ENCODE assay signal across 22 cellular contexts in genomic region chr9:100573655-100574260, GRCh38. TPM values are rescaled to one million over a fixed set of nuclear protein-coding genes. Genes with fewer than 3 reads are reported as not detected.
DNase-seq lines count a peak whose midpoint lies in the region; ATAC-seq, FAIRE-seq and TF ChIP-seq lines count a peak whose summit lies in the region.
"Had no signal": no experiment of that assay in that cellular context is flagged by ENCODE, and none has a peak within 500 bp of the region (broad histone marks: within the 10 kb centered on the region; RNA-seq: fewer than 3 reads in every experiment).

No MANE protein-coding gene starts in this region.

- H3K27me3 ChIP-seq in IMR-90 (ENCODE audit: control insufficient read depth, insufficient read depth, low read length) = no peaks in the 10 kb centered on the region
- H3K27me3 ChIP-seq: BLaER1 treated with 17β-estradiol and CSF1 and Interleukin-3, amounts not matched to agents 10 nM and 100 nM had no signal

- H3K27ac ChIP-seq in IMR-90 (ENCODE audit: insufficient read depth, low read length) = no peak overlapping the region
- H3K27ac ChIP-seq: A549; BLaER1 treated with 17β-estradiol and CSF1 and Interleukin-3, amounts not matched to agents 10 nM and 100 nM had no signal

- no peaks in the 10 kb centered on the region for H3K36me3 ChIP-seq in IMR-90 (ENCODE audit: control insufficient read depth, insufficient read depth, low read length)

- no peak overlapping the region for H2BK5ac ChIP-seq in IMR-90 (ENCODE audit: low read depth, low read length, poor library complexity, severe bottlenecking)

- H4K8ac ChIP-seq in IMR-90 (ENCODE audit: low read depth in 2 of 2, low read length in 2 of 2) = no peak overlapping the region

- TF ChIP-seq CTCF in D721Med (IDR thresholded peaks at IDR 0.05; ENCODE audit: insufficient read depth, missing control alignments) = no peak
- no peak for TF ChIP-seq CTCF in IMR-90 (conservative IDR thresholded peaks at IDR 0.05; ENCODE audit: low read depth, low read length)

- no peaks in the 10 kb centered on the region for H4K20me1 ChIP-seq in IMR-90 (ENCODE audit: insufficient read depth, low read length)
- H4K20me1 ChIP-seq: BLaER1 treated with 17β-estradiol and CSF1 and Interleukin-3, amounts not matched to agents 10 nM and 100 nM had no signal

- H3K56ac ChIP-seq in IMR-90 (ENCODE audit: extremely low read depth, insufficient read depth, low read length) = no peak overlapping the region

- no peak overlapping the region for H2AK5ac ChIP-seq in IMR-90 (ENCODE audit: low read depth, low read length)

- no peak overlapping the region for H3K9ac ChIP-seq in IMR-90 (ENCODE audit: low read depth, low read length)
- H3K9ac ChIP-seq: BLaER1 treated with 17β-estradiol and CSF1 and Interleukin-3, amounts not matched to agents 10 nM and 100 nM had no signal

- intact Hi-C loops in IMR-90 (cut with micrococcal nuclease) = no loop called here

- BruUV-seq in IMR-90 (replicated peaks; lab: Mats Ljungman, UMichigan) = no TSS peak

- H3K4me1 ChIP-seq in IMR-90 (ENCODE audit: control insufficient read depth, insufficient read depth, low read length) = peaks cover 11% of the 10 kb centered on the region
- H3K4me1 ChIP-seq: A549 had no signal

- POLR2A ChIA-PET in IMR-90 (lab: Charles Lee; ENCODE audit: unreplicated experiment) = interaction anchor here (0.9 kb wide), 1 partner anchor 12 kb away, joined by 3 read pairs; no protein-coding TSS in a partner anchor

- H3K79me1 ChIP-seq in IMR-90 (ENCODE audit: low read depth in 1 of 2, low read length in 2 of 2) = peaks cover 2 to 3% of the 10 kb centered on the region in 2 experiments; a peak in 1 of 4 replicates

- DNase-seq in D721Med (ENCODE audit: insufficient read length, low spot score) = no peak
- peak; percentile 15 for DNase-seq in IMR-90
- DNase-seq in kidney tubule cell (ENCODE audit: low spot score) = peak; percentile 51
- DNase-seq in H4 (ENCODE audit: low spot score) = no peak
- no peak for DNase-seq in ureter (ENCODE audit: low spot score)
- DNase-seq in activated naive CD4-positive, alpha-beta T cell treated with anti-CD3 and anti-CD28 coated beads, Interleukin-2, amount 50 U/mL, for 16 hours = no peak
- DNase-seq: Calu3; CD8-positive, alpha-beta T cell; DMS79; Karpas-422; NCI-H1092; NCI-H1436 treated with DMSO at 0.1 percent for 48 hours; NCI-H2029; NCI-H774; OCI-M1 had no signal

- H4K5ac ChIP-seq in IMR-90 (ENCODE audit: low read depth, low read length) = no peak overlapping the region

- no peak overlapping the region for H3K14ac ChIP-seq in IMR-90 (replicated peaks; ENCODE audit: low read depth, low read length)

- no peak overlapping the region for H3K4me2 ChIP-seq in IMR-90 (ENCODE audit: low read depth, low read length)
- H3K4me2 ChIP-seq: A549; BLaER1 treated with 17β-estradiol and CSF1 and Interleukin-3, amounts not matched to agents 10 nM and 100 nM; GM23338 had no signal

- no peak overlapping the region for H3K4ac ChIP-seq in IMR-90 (ENCODE audit: low read depth, low read length)

- H3K9me1 ChIP-seq in IMR-90 (ENCODE audit: insufficient read depth, low read length) = peaks cover 5% of the 10 kb centered on the region; the same call in 1 of the 2 replicates

- dilution Hi-C loops in IMR-90 (cut with HindIII; ENCODE audit: low sequenced_read_pairs, unreplicated experiment) = no loop called here

- no peak overlapping the region for H2BK120ac ChIP-seq in IMR-90 (ENCODE audit: low read depth, low read length)

- TF ChIP-seq RAD21 in IMR-90 (IDR thresholded peaks at IDR 0.05; ENCODE audit: low read length) = no peak

- CTCF ChIA-PET in IMR-90 (lab: Yijun Ruan, JAX) = no interaction called here

- WGBS in IMR-90 (ENCODE audit: extremely low coverage in 2 of 2, insufficient read length in 1 of 2), 2 experiments = no CpG with 5 or more reads among the region's 3 CpGs

- H2AFZ ChIP-seq in IMR-90 (replicated peaks; ENCODE audit: low read length, poor library complexity) = no peak overlapping the region
- H2AFZ ChIP-seq: GM23338 had no signal

- no peak overlapping the region for H4K91ac ChIP-seq in IMR-90 (ENCODE audit: insufficient read depth, low read depth, low read length)

- H3K9me3 ChIP-seq in IMR-90 (ENCODE audit: control insufficient read depth, insufficient read depth, low read length) = no peaks in the 10 kb centered on the region
- H3K9me3 ChIP-seq: A549 had no signal

- no peak overlapping the region for H2BK15ac ChIP-seq in IMR-90 (ENCODE audit: low read depth, low read length)

- ATAC-seq in IMR-90 (ENCODE audit: low read depth) (no peak), SK-N-SH treated with all-trans-retinoic acid at 6 μM for 48 hours (no peak)
- ATAC-seq: A549; CD8-positive, alpha-beta T cell; GM23338 had no signal

- FAIRE-seq in D721Med (lab: Jason Lieb, UNC) = peak; percentile 29
- FAIRE-seq: A549, G401.6, HTR-8/SVneo had no signal

- no peak overlapping the region for H3K23ac ChIP-seq in IMR-90 (ENCODE audit: low read depth, low read length)

- H3K4me3 ChIP-seq in IMR-90 (ENCODE audit: insufficient read depth, low read depth, low read length) = no peak overlapping the region
- H3K4me3 ChIP-seq: A549; BLaER1 treated with 17β-estradiol and CSF1 and Interleukin-3, amounts not matched to agents 10 nM and 100 nM; GM23338 had no signal

- H2AK9ac ChIP-seq in IMR-90 (replicated peaks; ENCODE audit: low read depth, low read length, poor library complexity) = no peak overlapping the region

- H3K18ac ChIP-seq in IMR-90 (ENCODE audit: low read depth, low read length) = no peak overlapping the region

- TF ChIP-seq POLR2A in IMR-90 (IDR thresholded peaks at IDR 0.05; ENCODE audit: low read depth, low read length) = no peak

- in situ Hi-C loops in IMR-90 (cut with MboI; ENCODE audit: low sequenced_read_pairs) = no loop called here

- no peak overlapping the region for H2BK20ac ChIP-seq in IMR-90 (ENCODE audit: low read depth, low read length)

TF ChIP-seq in IMR-90, 13 proteins besides CTCF, POLR2A, EP300 and RAD21:
- TF ChIP-seq USF2 (IDR thresholded peaks at IDR 0.05; ENCODE audit: low read depth, low read length) (no peak), BHLHE40 (IDR thresholded peaks at IDR 0.05; ENCODE audit: low read depth, low read length) (no peak), FOS (IDR thresholded peaks at IDR 0.05; ENCODE audit: low read depth, low read length) (no peak), SMC3 (IDR thresholded peaks at IDR 0.05; ENCODE audit: low read depth, low read length) (no peak), RFX5 (IDR thresholded peaks at IDR 0.05; ENCODE audit: low read depth, low read length) (no peak), MAZ (IDR thresholded peaks at IDR 0.05; ENCODE audit: borderline replicate concordance, low read depth, low read length) (no peak)

TF ChIP-seq in SK-N-SH treated with all-trans-retinoic acid at 6 μM for 48 hours, 23 proteins besides CTCF, POLR2A, EP300 and RAD21:
- TF ChIP-seq SNAI2 (CRISPR knock-in tag; IDR thresholded peaks at IDR 0.05) (no peak), TSHZ2 (CRISPR knock-in tag; IDR thresholded peaks at IDR 0.05) (peak; percentile 53; the same call in 1 of the 2 replicates), TCF4 (CRISPR knock-in tag; IDR thresholded peaks at IDR 0.05; ENCODE audit: borderline replicate concordance) (peak; percentile 56; the same call in 1 of the 2 replicates)

RNA-seq across cellular contexts. Expression of gene CAVIN4, which starts 4.1 kb away (rescaled TPM):
- 2.2 and 4.2 TPM in 2 replicates for total RNA-seq in IMR-90 (2012; rRNA removed)
- polyA plus RNA-seq in IMR-90 (2012; rRNA removed) = 2.3 and 2.6 TPM in 2 replicates
- 0.29 and 0.53 TPM in 2 replicates for polyA plus RNA-seq in IMR-90 (2012; cell fraction: cytosol; rRNA removed)
- polyA plus RNA-seq in IMR-90 (2012; cell fraction: nucleus; rRNA removed; ENCODE audit: low replicate concordance) = 0.54 and 2.8 TPM in 2 replicates
- total RNA-seq in H4 (2014; rRNA removed; shearing (Covaris generic)) = 0.37 and 0.60 TPM in 2 replicates
- total RNA-seq in ureter = 0.52 TPM
- polyA plus RNA-seq: IgD-negative memory B cell had no signal

Comparison
In these comparisons a context has a peak if more than half of its experiments do, and no peak if none do; other contexts are left out.
1. DNase-seq: peak in IMR-90 (single experiment) and kidney tubule cell (single experiment); none in D721Med (single experiment), H4 (single experiment), ureter (single experiment) and activated naive CD4-positive, alpha-beta T cell treated with anti-CD3 and anti-CD28 coated beads, Interleukin-2, amount 50 U/mL, for 16 hours (single experiment).